8 cellular contexts compared by ENCODE assay signal in the genomic region with DNA sequence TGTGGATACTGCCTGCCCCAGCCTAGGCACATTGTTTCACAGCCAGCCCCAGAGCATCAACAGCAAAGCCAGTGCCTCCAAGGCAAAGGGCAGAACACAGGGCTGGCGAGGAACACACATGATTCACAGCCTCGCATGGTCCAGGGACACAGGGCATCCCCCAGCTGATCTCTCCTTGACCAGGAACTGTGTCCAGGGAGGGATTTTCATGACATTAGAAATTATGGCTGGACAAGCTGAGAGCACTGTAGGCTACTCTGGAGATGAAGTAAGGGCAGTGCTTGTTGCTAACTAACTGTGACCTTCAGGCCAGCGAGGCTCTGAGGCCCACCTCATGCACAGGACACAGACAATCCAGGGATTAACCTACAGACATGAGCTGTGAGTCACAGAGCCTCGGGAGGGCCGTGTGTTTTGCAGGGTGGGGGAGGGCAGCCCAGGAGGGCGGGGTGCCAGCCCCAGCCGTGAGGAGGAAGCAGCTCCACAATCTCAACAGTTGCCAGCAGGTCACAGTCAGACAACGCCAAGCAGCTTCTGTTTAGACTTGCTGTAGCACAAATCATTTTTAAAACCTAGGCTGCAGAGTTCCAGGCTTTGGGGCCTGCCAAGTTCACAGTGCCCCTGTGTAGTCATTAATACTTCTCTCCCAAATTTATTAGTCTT.
A peak's percentile ranks its signal among the peaks of the same experiment; 100 is the strongest.
DNase-seq lines count a peak whose midpoint lies in the region; TF ChIP-seq lines count a peak whose summit lies in the region.

No MANE protein-coding gene starts in this region.

- no peak overlapping the region for H3K4me3 ChIP-seq in MG63
- no peak overlapping the region for H3K4me3 ChIP-seq in ascending aorta
- H3K4me3 ChIP-seq in stomach smooth muscle (ENCODE audit: low read length in 2 of 2), result peak overlapping the region in 1 of 2 donors; percentile 22

- H3K27ac ChIP-seq in ascending aorta, result peak overlapping the region; percentile 46 to 75
- peak overlapping the region; percentile 55 for H3K27ac ChIP-seq in stomach smooth muscle (ENCODE audit: low read length)

- TF ChIP-seq CTCF in ascending aorta (IDR thresholded peaks at IDR 0.05), result no peak

- intact Hi-C loops in ascending aorta (cut with DNase I), result no loop called here

- H3K9me3 ChIP-seq in MG63 (no peaks in the 10 kb centered on the region), ascending aorta (no peaks in the 10 kb centered on the region), stomach smooth muscle (ENCODE audit: control insufficient read depth in 2 of 2, low read length in 2 of 2) (no peaks in the 10 kb centered on the region)

- DNase-seq in COR-L47 (lab: John Stamatoyannopoulos, UW), result peak; percentile 35
- DNase-seq in MG63, result peak; percentile 98
- no peak for DNase-seq in ascending aorta (ENCODE audit: low spot score in 2 of 2)
- peak; percentile 91 for DNase-seq in hepatic stellate cell (ENCODE audit: low spot score)
- DNase-seq in NCI-H1105 (lab: John Stamatoyannopoulos, UW), result no peak
- DNase-seq in NCI-H1092 (lab: John Stamatoyannopoulos, UW), result no peak
- no peak for DNase-seq in activated effector memory CD4-positive, alpha-beta T cell treated with anti-CD3 and anti-CD28 coated beads, Interleukin-2, amount 50 U/mL, for 16 hours

- H3K4me1 ChIP-seq in ascending aorta (peaks cover 15 to 30% of the 10 kb centered on the region in 2 donors), stomach smooth muscle (ENCODE audit: control insufficient read depth, insufficient read depth, low read length) (peaks cover 49% of the 10 kb centered on the region)

- H3K9ac ChIP-seq in stomach smooth muscle (ENCODE audit: low read length in 2 of 2), result peak overlapping the region in 1 of 2 donors; percentile 5

- H3K27me3 ChIP-seq in MG63 (no peaks in the 10 kb centered on the region), ascending aorta (no peaks in the 10 kb centered on the region), stomach smooth muscle (ENCODE audit: control insufficient read depth in 1 of 2, insufficient read depth in 2 of 2, low read length in 2 of 2) (peaks cover 3 to 4% of the 10 kb centered on the region in 2 donors)

- H3K36me3 ChIP-seq in MG63 (peaks cover 4% of the 10 kb centered on the region; the same call in 1 of the 2 replicates), ascending aorta (no peaks in the 10 kb centered on the region), stomach smooth muscle (ENCODE audit: control insufficient read depth in 2 of 2, insufficient read depth in 2 of 2, low read length in 2 of 2) (no peaks in the 10 kb centered on the region)

Comparison
In these comparisons a context has a peak if more than half of its experiments do, and no peak if none do; other contexts are left out.
1. DNase-seq: peak in COR-L47 (single experiment), MG63 (single experiment) and hepatic stellate cell (single experiment); none in ascending aorta (0 of 2), NCI-H1105 (single experiment), NCI-H1092 (single experiment) and activated effector memory CD4-positive, alpha-beta T cell treated with anti-CD3 and anti-CD28 coated beads, Interleukin-2, amount 50 U/mL, for 16 hours (single experiment).